ENCODE assay signal across 1 cellular context in genomic region chr15:75625542-75626347, GRCh38.
TF ChIP-seq lines count a peak whose summit lies in the region.

SNUPN (minus strand) TSS chr15:75625725; CDS start chr15:75621051, 4,674 bp downstream.

TF ChIP-seq in WTC11, 78 proteins besides CTCF, POLR2A, EP300 and RAD21 (continued from another document):
- TF ChIP-seq STAT6 (CRISPR knock-in tag; conservative IDR thresholded peaks at IDR 0.05; ENCODE audit: low read depth), result no peak
- no peak for TF ChIP-seq RORB (CRISPR knock-in tag; IDR thresholded peaks at IDR 0.05)
- peak; percentile 87; the same call in 1 of the 2 replicates for TF ChIP-seq ZNF281 (CRISPR knock-in tag; IDR thresholded peaks at IDR 0.05)
- no peak for TF ChIP-seq PREB (CRISPR knock-in tag; IDR thresholded peaks at IDR 0.05; ENCODE audit: borderline replicate concordance)
- no peak for TF ChIP-seq TCF7 (CRISPR knock-in tag; IDR thresholded peaks at IDR 0.05; ENCODE audit: low read depth)
